In the genomic region with DNA sequence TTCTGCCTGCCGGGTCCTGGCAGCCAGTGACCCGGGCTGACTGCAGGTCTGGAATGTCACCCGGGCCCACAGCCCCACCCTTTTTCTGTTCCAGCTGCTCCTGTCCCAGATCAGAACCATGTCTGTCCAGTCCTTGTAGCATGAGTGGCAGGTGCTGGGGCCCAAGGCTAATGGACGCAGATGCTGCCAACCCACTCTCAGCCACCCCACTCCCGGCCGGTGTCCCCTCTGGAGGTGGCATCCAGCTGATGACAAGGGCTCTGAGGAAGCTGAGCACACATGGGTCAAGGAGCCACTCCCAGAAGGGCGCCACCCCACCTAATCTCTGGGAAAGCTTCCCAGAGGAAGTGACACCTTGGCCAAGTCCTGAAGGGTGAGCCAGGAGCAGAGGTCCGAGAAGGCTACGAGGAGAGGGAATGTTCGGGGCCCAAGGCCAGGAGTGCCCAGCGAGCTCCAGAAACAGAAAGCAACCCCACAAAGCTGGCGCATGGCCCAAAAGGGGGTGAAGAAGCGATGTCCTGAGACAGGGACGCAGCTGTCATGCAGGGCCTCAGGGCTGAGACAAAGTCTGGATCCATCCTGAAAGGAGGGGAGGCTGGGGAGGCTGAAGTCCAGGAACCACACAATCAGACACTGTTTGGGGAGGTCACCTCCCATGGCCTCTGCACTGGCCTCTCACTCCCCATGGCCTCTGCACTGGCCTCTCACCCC, we compare ENCODE assay signal across 1 cellular context.
TF ChIP-seq lines count a peak whose summit lies in the region.

No MANE protein-coding gene starts in this region.

TF ChIP-seq in HepG2, 621 proteins besides CTCF, POLR2A, EP300 and RAD21 (continued from another document and continues in another):
- TF ChIP-seq, protein P1, sequence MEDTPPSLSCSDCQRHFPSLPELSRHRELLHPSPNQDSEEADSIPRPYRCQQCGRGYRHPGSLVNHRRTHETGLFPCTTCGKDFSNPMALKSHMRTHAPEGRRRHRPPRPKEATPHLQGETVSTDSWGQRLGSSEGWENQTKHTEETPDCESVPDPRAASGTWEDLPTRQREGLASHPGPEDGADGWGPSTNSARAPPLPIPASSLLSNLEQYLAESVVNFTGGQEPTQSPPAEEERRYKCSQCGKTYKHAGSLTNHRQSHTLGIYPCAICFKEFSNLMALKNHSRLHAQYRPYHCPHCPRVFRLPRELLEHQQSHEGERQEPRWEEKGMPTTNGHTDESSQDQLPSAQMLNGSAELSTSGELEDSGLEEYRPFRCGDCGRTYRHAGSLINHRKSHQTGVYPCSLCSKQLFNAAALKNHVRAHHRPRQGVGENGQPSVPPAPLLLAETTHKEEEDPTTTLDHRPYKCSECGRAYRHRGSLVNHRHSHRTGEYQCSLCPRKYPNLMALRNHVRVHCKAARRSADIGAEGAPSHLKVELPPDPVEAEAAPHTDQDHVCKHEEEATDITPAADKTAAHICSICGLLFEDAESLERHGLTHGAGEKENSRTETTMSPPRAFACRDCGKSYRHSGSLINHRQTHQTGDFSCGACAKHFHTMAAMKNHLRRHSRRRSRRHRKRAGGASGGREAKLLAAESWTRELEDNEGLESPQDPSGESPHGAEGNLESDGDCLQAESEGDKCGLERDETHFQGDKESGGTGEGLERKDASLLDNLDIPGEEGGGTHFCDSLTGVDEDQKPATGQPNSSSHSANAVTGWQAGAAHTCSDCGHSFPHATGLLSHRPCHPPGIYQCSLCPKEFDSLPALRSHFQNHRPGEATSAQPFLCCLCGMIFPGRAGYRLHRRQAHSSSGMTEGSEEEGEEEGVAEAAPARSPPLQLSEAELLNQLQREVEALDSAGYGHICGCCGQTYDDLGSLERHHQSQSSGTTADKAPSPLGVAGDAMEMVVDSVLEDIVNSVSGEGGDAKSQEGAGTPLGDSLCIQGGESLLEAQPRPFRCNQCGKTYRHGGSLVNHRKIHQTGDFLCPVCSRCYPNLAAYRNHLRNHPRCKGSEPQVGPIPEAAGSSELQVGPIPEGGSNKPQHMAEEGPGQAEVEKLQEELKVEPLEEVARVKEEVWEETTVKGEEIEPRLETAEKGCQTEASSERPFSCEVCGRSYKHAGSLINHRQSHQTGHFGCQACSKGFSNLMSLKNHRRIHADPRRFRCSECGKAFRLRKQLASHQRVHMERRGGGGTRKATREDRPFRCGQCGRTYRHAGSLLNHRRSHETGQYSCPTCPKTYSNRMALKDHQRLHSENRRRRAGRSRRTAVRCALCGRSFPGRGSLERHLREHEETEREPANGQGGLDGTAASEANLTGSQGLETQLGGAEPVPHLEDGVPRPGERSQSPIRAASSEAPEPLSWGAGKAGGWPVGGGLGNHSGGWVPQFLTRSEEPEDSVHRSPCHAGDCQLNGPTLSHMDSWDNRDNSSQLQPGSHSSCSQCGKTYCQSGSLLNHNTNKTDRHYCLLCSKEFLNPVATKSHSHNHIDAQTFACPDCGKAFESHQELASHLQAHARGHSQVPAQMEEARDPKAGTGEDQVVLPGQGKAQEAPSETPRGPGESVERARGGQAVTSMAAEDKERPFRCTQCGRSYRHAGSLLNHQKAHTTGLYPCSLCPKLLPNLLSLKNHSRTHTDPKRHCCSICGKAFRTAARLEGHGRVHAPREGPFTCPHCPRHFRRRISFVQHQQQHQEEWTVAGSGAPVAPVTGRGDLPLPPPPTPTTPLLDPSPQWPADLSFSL (CRISPR knock-in tag; IDR thresholded peaks at IDR 0.05), result no peak
- TF ChIP-seq ZNF12 (CRISPR knock-in tag; IDR thresholded peaks at IDR 0.05) (no peak), ZNF558 (CRISPR knock-in tag; IDR thresholded peaks at IDR 0.05; ENCODE audit: borderline replicate concordance) (no peak), EEA1 (CRISPR knock-in tag; IDR thresholded peaks at IDR 0.05; ENCODE audit: borderline replicate concordance) (no peak), NR1H2 (CRISPR knock-in tag; IDR thresholded peaks at IDR 0.05; ENCODE audit: borderline replicate concordance, low read depth) (no peak), ZNF343 (CRISPR knock-in tag; IDR thresholded peaks at IDR 0.05) (no peak), ZNF264 (CRISPR knock-in tag; IDR thresholded peaks at IDR 0.05) (no peak), CCAR2 (optimal IDR thresholded peaks at IDR 0.05; ENCODE audit: low read depth, low read length) (no peak), ZNF614 (CRISPR knock-in tag; IDR thresholded peaks at IDR 0.05; ENCODE audit: borderline replicate concordance) (no peak), ZNF660 (CRISPR knock-in tag; IDR thresholded peaks at IDR 0.05; ENCODE audit: borderline replicate concordance, low read depth) (no peak), KLF13 (CRISPR knock-in tag; IDR thresholded peaks at IDR 0.05) (no peak), SP5 (CRISPR knock-in tag; IDR thresholded peaks at IDR 0.05; ENCODE audit: borderline replicate concordance, low read depth) (no peak; the same call in 1 of the 2 replicates), ZNF256 (CRISPR knock-in tag; conservative IDR thresholded peaks at IDR 0.05) (no peak), ZNF431 (CRISPR knock-in tag; IDR thresholded peaks at IDR 0.05; ENCODE audit: borderline replicate concordance, low read depth) (no peak), ZNF230 (CRISPR knock-in tag; IDR thresholded peaks at IDR 0.05) (0 out of 2 replicates have a peak, but pooled peaks have one; percentile 48), ZMYM3 (CRISPR knock-in tag; IDR thresholded peaks at IDR 0.05) (peak; percentile 87; the same call in 1 of the 2 replicates), ZNF335 (CRISPR knock-in tag; IDR thresholded peaks at IDR 0.05) (no peak), ZNF724P (CRISPR knock-in tag; IDR thresholded peaks at IDR 0.05; ENCODE audit: borderline replicate concordance) (no peak), NRL (CRISPR knock-in tag; IDR thresholded peaks at IDR 0.05; ENCODE audit: borderline replicate concordance) (no peak), CBX2 (IDR thresholded peaks at IDR 0.05; ENCODE audit: low read depth, low read length) (no peak), CBX2 (CRISPR knock-in tag; IDR thresholded peaks at IDR 0.05; ENCODE audit: low read depth) (no peak), MXD4 (CRISPR knock-in tag; IDR thresholded peaks at IDR 0.05) (no peak), HNF4G (IDR thresholded peaks at IDR 0.05; ENCODE audit: borderline replicate concordance, low read depth, low read length) (peak; percentile 80), HNF4G (CRISPR knock-in tag; IDR thresholded peaks at IDR 0.05; ENCODE audit: borderline replicate concordance, low read depth) (peak; percentile 76; the same call in 1 of the 2 replicates), ZNF501 (CRISPR knock-in tag; IDR thresholded peaks at IDR 0.05) (peak; percentile 33; the same call in 1 of the 2 replicates), ZNF292 (CRISPR knock-in tag; IDR thresholded peaks at IDR 0.05; ENCODE audit: borderline replicate concordance, low read depth) (0 out of 2 replicates have a peak, but pooled peaks have one; percentile 18), ZNF121 (CRISPR knock-in tag; IDR thresholded peaks at IDR 0.05) (no peak), PAWR (CRISPR knock-in tag; IDR thresholded peaks at IDR 0.05; ENCODE audit: borderline replicate concordance) (no peak), U2AF2 (IDR thresholded peaks at IDR 0.05; ENCODE audit: low read depth, low read length) (no peak), FOSL2 (CRISPR knock-in tag; IDR thresholded peaks at IDR 0.05) (no peak)
- TF ChIP-seq, protein P2, sequence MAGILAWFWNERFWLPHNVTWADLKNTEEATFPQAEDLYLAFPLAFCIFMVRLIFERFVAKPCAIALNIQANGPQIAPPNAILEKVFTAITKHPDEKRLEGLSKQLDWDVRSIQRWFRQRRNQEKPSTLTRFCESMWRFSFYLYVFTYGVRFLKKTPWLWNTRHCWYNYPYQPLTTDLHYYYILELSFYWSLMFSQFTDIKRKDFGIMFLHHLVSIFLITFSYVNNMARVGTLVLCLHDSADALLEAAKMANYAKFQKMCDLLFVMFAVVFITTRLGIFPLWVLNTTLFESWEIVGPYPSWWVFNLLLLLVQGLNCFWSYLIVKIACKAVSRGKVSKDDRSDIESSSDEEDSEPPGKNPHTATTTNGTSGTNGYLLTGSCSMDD (CRISPR knock-in tag; IDR thresholded peaks at IDR 0.05), result no peak
- TF ChIP-seq, protein P3, sequence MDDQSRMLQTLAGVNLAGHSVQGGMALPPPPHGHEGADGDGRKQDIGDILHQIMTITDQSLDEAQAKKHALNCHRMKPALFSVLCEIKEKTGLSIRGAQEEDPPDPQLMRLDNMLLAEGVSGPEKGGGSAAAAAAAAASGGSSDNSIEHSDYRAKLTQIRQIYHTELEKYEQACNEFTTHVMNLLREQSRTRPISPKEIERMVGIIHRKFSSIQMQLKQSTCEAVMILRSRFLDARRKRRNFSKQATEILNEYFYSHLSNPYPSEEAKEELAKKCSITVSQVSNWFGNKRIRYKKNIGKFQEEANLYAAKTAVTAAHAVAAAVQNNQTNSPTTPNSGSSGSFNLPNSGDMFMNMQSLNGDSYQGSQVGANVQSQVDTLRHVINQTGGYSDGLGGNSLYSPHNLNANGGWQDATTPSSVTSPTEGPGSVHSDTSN (CRISPR knock-in tag; IDR thresholded peaks at IDR 0.05; ENCODE audit: borderline replicate concordance), result no peak
- TF ChIP-seq, protein P4, sequence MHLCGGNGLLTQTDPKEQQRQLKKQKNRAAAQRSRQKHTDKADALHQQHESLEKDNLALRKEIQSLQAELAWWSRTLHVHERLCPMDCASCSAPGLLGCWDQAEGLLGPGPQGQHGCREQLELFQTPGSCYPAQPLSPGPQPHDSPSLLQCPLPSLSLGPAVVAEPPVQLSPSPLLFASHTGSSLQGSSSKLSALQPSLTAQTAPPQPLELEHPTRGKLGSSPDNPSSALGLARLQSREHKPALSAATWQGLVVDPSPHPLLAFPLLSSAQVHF (CRISPR knock-in tag; IDR thresholded peaks at IDR 0.05), result no peak
- TF ChIP-seq, protein P5, sequence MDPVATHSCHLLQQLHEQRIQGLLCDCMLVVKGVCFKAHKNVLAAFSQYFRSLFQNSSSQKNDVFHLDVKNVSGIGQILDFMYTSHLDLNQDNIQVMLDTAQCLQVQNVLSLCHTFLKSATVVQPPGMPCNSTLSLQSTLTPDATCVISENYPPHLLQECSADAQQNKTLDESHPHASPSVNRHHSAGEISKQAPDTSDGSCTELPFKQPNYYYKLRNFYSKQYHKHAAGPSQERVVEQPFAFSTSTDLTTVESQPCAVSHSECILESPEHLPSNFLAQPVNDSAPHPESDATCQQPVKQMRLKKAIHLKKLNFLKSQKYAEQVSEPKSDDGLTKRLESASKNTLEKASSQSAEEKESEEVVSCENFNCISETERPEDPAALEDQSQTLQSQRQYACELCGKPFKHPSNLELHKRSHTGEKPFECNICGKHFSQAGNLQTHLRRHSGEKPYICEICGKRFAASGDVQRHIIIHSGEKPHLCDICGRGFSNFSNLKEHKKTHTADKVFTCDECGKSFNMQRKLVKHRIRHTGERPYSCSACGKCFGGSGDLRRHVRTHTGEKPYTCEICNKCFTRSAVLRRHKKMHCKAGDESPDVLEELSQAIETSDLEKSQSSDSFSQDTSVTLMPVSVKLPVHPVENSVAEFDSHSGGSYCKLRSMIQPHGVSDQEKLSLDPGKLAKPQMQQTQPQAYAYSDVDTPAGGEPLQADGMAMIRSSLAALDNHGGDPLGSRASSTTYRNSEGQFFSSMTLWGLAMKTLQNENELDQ (CRISPR knock-in tag; IDR thresholded peaks at IDR 0.05; ENCODE audit: borderline replicate concordance), result no peak
- TF ChIP-seq, protein P6, sequence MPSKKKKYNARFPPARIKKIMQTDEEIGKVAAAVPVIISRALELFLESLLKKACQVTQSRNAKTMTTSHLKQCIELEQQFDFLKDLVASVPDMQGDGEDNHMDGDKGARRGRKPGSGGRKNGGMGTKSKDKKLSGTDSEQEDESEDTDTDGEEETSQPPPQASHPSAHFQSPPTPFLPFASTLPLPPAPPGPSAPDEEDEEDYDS (CRISPR knock-in tag; IDR thresholded peaks at IDR 0.05), result no peak
- TF ChIP-seq, protein P7, sequence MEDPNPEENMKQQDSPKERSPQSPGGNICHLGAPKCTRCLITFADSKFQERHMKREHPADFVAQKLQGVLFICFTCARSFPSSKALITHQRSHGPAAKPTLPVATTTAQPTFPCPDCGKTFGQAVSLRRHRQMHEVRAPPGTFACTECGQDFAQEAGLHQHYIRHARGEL (CRISPR knock-in tag; IDR thresholded peaks at IDR 0.05), result no peak
- TF ChIP-seq, protein P8, sequence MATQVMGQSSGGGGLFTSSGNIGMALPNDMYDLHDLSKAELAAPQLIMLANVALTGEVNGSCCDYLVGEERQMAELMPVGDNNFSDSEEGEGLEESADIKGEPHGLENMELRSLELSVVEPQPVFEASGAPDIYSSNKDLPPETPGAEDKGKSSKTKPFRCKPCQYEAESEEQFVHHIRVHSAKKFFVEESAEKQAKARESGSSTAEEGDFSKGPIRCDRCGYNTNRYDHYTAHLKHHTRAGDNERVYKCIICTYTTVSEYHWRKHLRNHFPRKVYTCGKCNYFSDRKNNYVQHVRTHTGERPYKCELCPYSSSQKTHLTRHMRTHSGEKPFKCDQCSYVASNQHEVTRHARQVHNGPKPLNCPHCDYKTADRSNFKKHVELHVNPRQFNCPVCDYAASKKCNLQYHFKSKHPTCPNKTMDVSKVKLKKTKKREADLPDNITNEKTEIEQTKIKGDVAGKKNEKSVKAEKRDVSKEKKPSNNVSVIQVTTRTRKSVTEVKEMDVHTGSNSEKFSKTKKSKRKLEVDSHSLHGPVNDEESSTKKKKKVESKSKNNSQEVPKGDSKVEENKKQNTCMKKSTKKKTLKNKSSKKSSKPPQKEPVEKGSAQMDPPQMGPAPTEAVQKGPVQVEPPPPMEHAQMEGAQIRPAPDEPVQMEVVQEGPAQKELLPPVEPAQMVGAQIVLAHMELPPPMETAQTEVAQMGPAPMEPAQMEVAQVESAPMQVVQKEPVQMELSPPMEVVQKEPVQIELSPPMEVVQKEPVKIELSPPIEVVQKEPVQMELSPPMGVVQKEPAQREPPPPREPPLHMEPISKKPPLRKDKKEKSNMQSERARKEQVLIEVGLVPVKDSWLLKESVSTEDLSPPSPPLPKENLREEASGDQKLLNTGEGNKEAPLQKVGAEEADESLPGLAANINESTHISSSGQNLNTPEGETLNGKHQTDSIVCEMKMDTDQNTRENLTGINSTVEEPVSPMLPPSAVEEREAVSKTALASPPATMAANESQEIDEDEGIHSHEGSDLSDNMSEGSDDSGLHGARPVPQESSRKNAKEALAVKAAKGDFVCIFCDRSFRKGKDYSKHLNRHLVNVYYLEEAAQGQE (IDR thresholded peaks at IDR 0.05; ENCODE audit: borderline replicate concordance in 1 of 2, low read depth in 1 of 2, low read length in 2 of 2), result no peak
- TF ChIP-seq, protein P9, sequence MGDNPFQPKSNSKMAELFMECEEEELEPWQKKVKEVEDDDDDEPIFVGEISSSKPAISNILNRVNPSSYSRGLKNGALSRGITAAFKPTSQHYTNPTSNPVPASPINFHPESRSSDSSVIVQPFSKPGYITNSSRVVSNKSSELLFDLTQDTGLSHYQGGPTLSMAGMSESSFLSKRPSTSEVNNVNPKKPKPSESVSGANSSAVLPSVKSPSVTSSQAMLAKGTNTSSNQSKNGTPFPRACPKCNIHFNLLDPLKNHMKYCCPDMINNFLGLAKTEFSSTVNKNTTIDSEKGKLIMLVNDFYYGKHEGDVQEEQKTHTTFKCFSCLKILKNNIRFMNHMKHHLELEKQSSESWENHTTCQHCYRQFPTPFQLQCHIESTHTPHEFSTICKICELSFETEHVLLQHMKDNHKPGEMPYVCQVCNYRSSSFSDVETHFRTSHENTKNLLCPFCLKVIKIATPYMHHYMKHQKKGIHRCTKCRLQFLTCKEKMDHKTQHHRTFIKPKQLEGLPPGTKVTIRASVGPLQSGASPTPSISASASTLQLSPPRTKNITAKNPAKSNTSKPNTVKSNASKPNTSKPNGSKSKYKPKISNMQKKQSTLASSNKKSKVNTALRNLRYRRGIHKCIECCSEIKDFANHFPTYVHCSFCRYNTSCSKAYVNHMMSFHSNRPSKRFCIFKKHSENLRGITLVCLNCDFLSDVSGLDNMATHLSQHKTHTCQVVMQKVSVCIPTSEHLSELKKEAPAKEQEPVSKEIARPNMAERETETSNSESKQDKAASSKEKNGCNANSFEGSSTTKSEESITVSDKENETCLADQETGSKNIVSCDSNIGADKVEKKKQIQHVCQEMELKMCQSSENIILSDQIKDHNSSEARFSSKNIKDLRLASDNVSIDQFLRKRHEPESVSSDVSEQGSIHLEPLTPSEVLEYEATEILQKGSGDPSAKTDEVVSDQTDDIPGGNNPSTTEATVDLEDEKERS (CRISPR knock-in tag; IDR thresholded peaks at IDR 0.05), result no peak
